ENCODE assay signal across 1 cellular context in genomic region chr20:329851-330232, GRCh38.
TF ChIP-seq lines count a peak whose summit lies in the region.

No MANE protein-coding gene starts in this region.

TF ChIP-seq in H1, 55 proteins besides CTCF, POLR2A, EP300 and RAD21:
- no peak for TF ChIP-seq SIRT6 (IDR thresholded peaks at IDR 0.05; ENCODE audit: low read length)
- no peak for TF ChIP-seq MAFK (IDR thresholded peaks at IDR 0.05; ENCODE audit: low read depth, low read length)
- TF ChIP-seq SIX5 (IDR thresholded peaks at IDR 0.05; ENCODE audit: low read depth, low read length), result no peak
- no peak for TF ChIP-seq JUN (IDR thresholded peaks at IDR 0.05; ENCODE audit: low read depth, low read length)
- TF ChIP-seq POLR2AphosphoS5 (IDR thresholded peaks at IDR 0.05; ENCODE audit: low read depth, low read length), result no peak; the same call in 1 of the 2 replicates
- TF ChIP-seq ASH2L (IDR thresholded peaks at IDR 0.05; ENCODE audit: low read length), result no peak
